Comparison of ENCODE assay signal across 8 cellular contexts in the genomic region with DNA sequence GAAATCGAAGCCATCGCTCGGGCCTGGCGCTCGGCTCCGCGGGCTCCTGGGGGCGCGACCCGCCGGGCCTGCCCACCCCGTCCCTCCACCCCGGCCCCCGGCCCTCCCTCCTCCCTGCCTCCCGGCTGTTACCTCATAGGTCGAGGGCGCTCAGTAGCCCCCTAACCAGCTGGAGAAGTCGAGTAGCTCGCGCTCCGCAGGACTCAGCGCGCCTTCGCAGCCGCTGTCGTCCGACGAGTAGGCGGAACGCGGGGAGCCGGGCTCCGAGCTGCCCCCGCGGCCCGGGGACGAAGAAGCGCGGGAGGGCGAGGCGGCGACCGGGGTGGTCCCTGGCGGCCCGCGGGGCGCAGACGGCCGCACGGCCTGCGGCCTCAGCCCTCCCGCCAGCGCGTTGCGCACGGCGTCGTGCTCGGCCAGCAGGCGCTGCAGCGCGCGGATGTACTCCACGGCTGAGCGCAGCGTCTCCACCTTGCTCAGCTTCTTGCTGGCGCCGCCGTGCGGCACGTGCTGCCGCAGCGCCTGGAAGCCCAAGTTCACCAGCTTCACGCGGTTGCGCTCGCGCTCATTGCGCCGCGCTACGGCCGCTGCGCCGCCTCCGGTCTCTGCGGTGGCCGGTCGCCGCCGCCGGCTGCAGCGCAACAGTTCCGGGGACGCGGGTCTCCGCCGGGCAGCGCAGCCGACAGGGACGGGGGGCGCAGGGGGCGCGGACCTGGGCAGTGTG. TPM values are rescaled to one million over a fixed set of nuclear protein-coding genes. Genes with fewer than 3 reads are reported as not detected.
DNase-seq lines count a peak whose midpoint lies in the region; ATAC-seq, FAIRE-seq and TF ChIP-seq lines count a peak whose summit lies in the region.

No MANE protein-coding gene starts in this region.

- H3K27ac ChIP-seq in pancreas, result peak overlapping the region; percentile 5 to 67 (median 37)

- H3K27me3 Mint-ChIP-seq in activated naive CD4-positive, alpha-beta T cell treated with anti-CD3 and anti-CD28 coated beads for 36 hours (ENCODE audit: low read depth), result peaks cover 25% of the 10 kb centered on the region

- H3K4me1 ChIP-seq in pancreas, result peaks cover 0 to 3% (median 0%) of the 10 kb centered on the region in 3 donors

- WGBS in pancreas, 2 donors, result 4% methylated on average over 80 to 104 of the region's 104 CpGs

- H3K4me3 Mint-ChIP-seq in activated naive CD4-positive, alpha-beta T cell treated with anti-CD3 and anti-CD28 coated beads for 36 hours, result peak overlapping the region; percentile 36

- intact Hi-C loops in activated naive CD4-positive, alpha-beta T cell treated with anti-CD3 and anti-CD28 coated beads for 36 hours (cut with micrococcal nuclease), result loop anchor here (2.0 to 5.0 kb wide), 3 partner anchors 33 to 417 kb away; a partner anchor contains a TSS
- intact Hi-C loops in Right ventricle myocardium superior (cut with DNase I), result no loop called here
- intact Hi-C loops in pancreas (cut with DNase I), result no loop called here

- peak overlapping the region; percentile 10 to 51 (median 28) for H3K4me3 ChIP-seq in pancreas

- no peak for FAIRE-seq in pancreas (lab: Jason Lieb, UNC)

- no peaks in the 10 kb centered on the region for H3K36me3 ChIP-seq in pancreas

- H3K9me3 ChIP-seq in pancreas, result no peaks in the 10 kb centered on the region

- no peak overlapping the region for H3K27ac Mint-ChIP-seq in activated naive CD4-positive, alpha-beta T cell treated with anti-CD3 and anti-CD28 coated beads for 36 hours

- CTCF ChIA-PET in activated naive CD4-positive, alpha-beta T cell treated with anti-CD3 and anti-CD28 coated beads for 36 hours (lab: Charles Lee), result no interaction called here

- H3K36me3 Mint-ChIP-seq in activated naive CD4-positive, alpha-beta T cell treated with anti-CD3 and anti-CD28 coated beads for 36 hours (ENCODE audit: low read depth), result no peaks in the 10 kb centered on the region

- peaks cover 0 to 9% (median 3%) of the 10 kb centered on the region in 4 donors for H3K27me3 ChIP-seq in pancreas

- peaks cover 25% of the 10 kb centered on the region for H3K4me1 Mint-ChIP-seq in activated naive CD4-positive, alpha-beta T cell treated with anti-CD3 and anti-CD28 coated beads for 36 hours (ENCODE audit: low read depth)

- TF ChIP-seq CTCF in pancreas (IDR thresholded peaks at IDR 0.05), result no peak

- H3K9me3 Mint-ChIP-seq in activated naive CD4-positive, alpha-beta T cell treated with anti-CD3 and anti-CD28 coated beads for 36 hours, result no peaks in the 10 kb centered on the region

- peak; percentile 65 for ATAC-seq in Right ventricle myocardium superior (ENCODE audit: poor library complexity)
- peak; percentile 44 to 75 (median 54) for ATAC-seq in pancreas
- no peak for ATAC-seq in HG02588 (IDR thresholded peaks at IDR 0.05; ENCODE audit: unreplicated experiment)
- ATAC-seq in GM19397 (IDR thresholded peaks at IDR 0.05; ENCODE audit: unreplicated experiment), result no peak

- DNase-seq in COLO668 (lab: John Stamatoyannopoulos, UW; ENCODE audit: unreplicated experiment) (peak; percentile 59), NCI-H128 (lab: John Stamatoyannopoulos, UW; ENCODE audit: unreplicated experiment) (peak; percentile 16), Right ventricle myocardium superior (peak; percentile 68), pancreas (peak in 3 of 6 donors; percentile 52 to 71 (median 58)), pons (ENCODE audit: low spot score) (no peak)
- peak; percentile 51 for DNase-seq in activated naive CD4-positive, alpha-beta T cell treated with anti-CD3 and anti-CD28 coated beads for 36 hours

RNA-seq across cellular contexts. Expression of a gene that starts 0.6 kb away (rescaled TPM):
- not detected for total RNA-seq in activated naive CD4-positive, alpha-beta T cell treated with anti-CD3 and anti-CD28 coated beads for 36 hours
- total RNA-seq in Right ventricle myocardium superior, result 0.11 TPM
- total RNA-seq in pancreas, result 1 to 10 TPM in 2 of 6 donors, under 1 TPM in 4; 0.24 to 1.4 (median 0.69) TPM
- polyA plus RNA-seq in pancreas, result 1 to 10 TPM; 1.4 to 7.0 TPM

RNA-seq across cellular contexts. Expression of a gene that starts 32.0 kb away (rescaled TPM):
- total RNA-seq in activated naive CD4-positive, alpha-beta T cell treated with anti-CD3 and anti-CD28 coated beads for 36 hours, result 1 to 10 TPM; 6.1 to 6.6 TPM
- total RNA-seq in Right ventricle myocardium superior, result 43.6 TPM
- under 1 TPM; 0.04 to 0.69 (median 0.19) TPM for total RNA-seq in pancreas
- under 1 TPM; 0.23 to 0.80 TPM for polyA plus RNA-seq in pancreas

RNA-seq across cellular contexts. Expression of a gene that starts 32.1 kb away (rescaled TPM):
- 1 to 10 TPM; 5.0 to 5.3 TPM for total RNA-seq in activated naive CD4-positive, alpha-beta T cell treated with anti-CD3 and anti-CD28 coated beads for 36 hours
- total RNA-seq in Right ventricle myocardium superior (13.9 TPM), pancreas (1 to 10 TPM in 1 of 6 donors, under 1 TPM in 4, not detected in 1; 0.25 to 1.2 (median 0.37) TPM)
- 1 to 10 TPM in 1 of 2 donors, under 1 TPM in 1; 0.49 to 1.4 TPM for polyA plus RNA-seq in pancreas

Comparison
In these comparisons a context has a peak if more than half of its experiments do, and no peak if none do; other contexts are left out.
1. ATAC-seq: peak in Right ventricle myocardium superior (single experiment) and pancreas (4 of 4); none in HG02588 (single experiment) and GM19397 (single experiment).
2. RNA of a gene that starts 32.0 kb away (total RNA-seq): 43.6 TPM in Right ventricle myocardium superior (single experiment) and 6.1 to 6.6 TPM in activated naive CD4-positive, alpha-beta T cell treated with anti-CD3 and anti-CD28 coated beads for 36 hours; 0.04 to 0.69 TPM in pancreas; every median in the first group is over 4 times any median in the second.